25 cellular contexts compared by ENCODE assay signal in genomic region chr7:27953777-27954176, GRCh38.
A peak's percentile ranks its signal among the peaks of the same experiment; 100 is the strongest.
DNase-seq lines count a peak whose midpoint lies in the region; ATAC-seq and TF ChIP-seq lines count a peak whose summit lies in the region.
"Had no signal": no experiment of that assay in that cellular context is flagged by ENCODE, and none has a peak within 500 bp of the region (broad histone marks: within the 10 kb centered on the region; RNA-seq: fewer than 3 reads in every experiment).

No MANE protein-coding gene starts in this region.

- no peak for ATAC-seq in natural killer cell
- no peak for ATAC-seq in natural killer cell treated with Interleukin-12 subunit alpha and Interleukin-12 subunit beta and Interleukin-15 and Interleukin-18, amount 100 ng/mL, for 72 hours
- no peak for ATAC-seq in T-cell (replicated peaks in 1 of 4)
- ATAC-seq in HG03439 (IDR thresholded peaks at IDR 0.05; ENCODE audit: unreplicated experiment): no peak
- ATAC-seq in GM21528 (IDR thresholded peaks at IDR 0.05; ENCODE audit: low FRiP score, unreplicated experiment): no peak
- ATAC-seq: A549, HepG2 had no signal

- intact Hi-C loops in natural killer cell (cut with micrococcal nuclease): no loop called here

- WGBS in smooth muscle cell (ENCODE audit: low lambda C conversion rate): 14% methylated on average over 1 of the region's 1 CpG

- no peak for TF ChIP-seq CTCF in natural killer cell (IDR thresholded peaks at IDR 0.05)
- no peak for TF ChIP-seq CTCF in fibroblast of mammary gland (conservative IDR thresholded peaks at IDR 0.05; ENCODE audit: control insufficient read depth, insufficient read depth, low read depth, low read length)
- TF ChIP-seq CTCF in smooth muscle cell (IDR thresholded peaks at IDR 0.05; ENCODE audit: borderline replicate concordance, insufficient read depth, poor library complexity, severe bottlenecking): no peak

- H3K9ac ChIP-seq in smooth muscle cell (ENCODE audit: low read depth): no peak overlapping the region

- no peak overlapping the region for H3K4me3 Mint-ChIP-seq in natural killer cell
- no peak overlapping the region for H3K4me3 Mint-ChIP-seq in natural killer cell treated with Interleukin-12 subunit alpha and Interleukin-12 subunit beta and Interleukin-15 and Interleukin-18, amount 100 ng/mL, for 72 hours
- peak overlapping the region in 1 of 3 donors; percentile 31 for H3K4me3 Mint-ChIP-seq in T-cell
- H3K4me3 Mint-ChIP-seq: B cell, CD14-positive monocyte, HFFc6 had no signal

- H3K36me3 ChIP-seq in smooth muscle cell (ENCODE audit: low read depth): no peaks in the 10 kb centered on the region
- H3K36me3 ChIP-seq: Peyer's patch, SJCRH30 had no signal

- peaks cover 82 to 84% of the 10 kb centered on the region in 2 donors for H3K4me1 Mint-ChIP-seq in natural killer cell
- H3K4me1 Mint-ChIP-seq in natural killer cell treated with Interleukin-12 subunit alpha and Interleukin-12 subunit beta and Interleukin-15 and Interleukin-18, amount 100 ng/mL, for 72 hours (ENCODE audit: low read depth in 2 of 2): peaks cover 42 to 51% of the 10 kb centered on the region in 2 donors
- H3K4me1 Mint-ChIP-seq in T-cell: peaks cover 42 to 51% (median 45%) of the 10 kb centered on the region in 3 donors
- H3K4me1 Mint-ChIP-seq: CD14-positive monocyte had no signal

- POLR2A ChIA-PET in T-cell (lab: Charles Lee): no interaction called here

- no peaks in the 10 kb centered on the region for H3K4me1 ChIP-seq in smooth muscle cell (ENCODE audit: low read depth)
- H3K4me1 ChIP-seq: A549, Peyer's patch had no signal

- CTCF ChIA-PET in T-cell (lab: Charles Lee): interaction anchor here (0.5 to 1.2 kb wide), 5 partner anchors 12 to 758 kb away, joined by 3 to 6 read pairs (median 4); no protein-coding TSS in a partner anchor

- peak overlapping the region; percentile 38 to 63 for H3K27ac Mint-ChIP-seq in natural killer cell
- peak overlapping the region in 1 of 2 donors; percentile 19 for H3K27ac Mint-ChIP-seq in natural killer cell treated with Interleukin-12 subunit alpha and Interleukin-12 subunit beta and Interleukin-15 and Interleukin-18, amount 100 ng/mL, for 72 hours
- H3K27ac Mint-ChIP-seq in T-cell: peak overlapping the region; percentile 95 to 97
- H3K27ac Mint-ChIP-seq: B cell, CD14-positive monocyte, HFFc6 had no signal

- H3K27me3 Mint-ChIP-seq in natural killer cell (ENCODE audit: low read depth in 2 of 2): no peaks in the 10 kb centered on the region
- H3K27me3 Mint-ChIP-seq in natural killer cell treated with Interleukin-12 subunit alpha and Interleukin-12 subunit beta and Interleukin-15 and Interleukin-18, amount 100 ng/mL, for 72 hours: no peaks in the 10 kb centered on the region
- H3K27me3 Mint-ChIP-seq in T-cell: no peaks in the 10 kb centered on the region
- H3K27me3 Mint-ChIP-seq: B cell had no signal

- H3K27ac ChIP-seq in smooth muscle cell (ENCODE audit: low read depth): peak overlapping the region; percentile 80
- H3K27ac ChIP-seq: A549, HL-60, Peyer's patch, SJCRH30 had no signal

- H3K27me3 ChIP-seq in smooth muscle cell (ENCODE audit: low read depth): no peaks in the 10 kb centered on the region
- H3K27me3 ChIP-seq: Peyer's patch, SJCRH30 had no signal

- H3K9me3 Mint-ChIP-seq in natural killer cell (no peaks in the 10 kb centered on the region), T-cell (no peaks in the 10 kb centered on the region)
- no peaks in the 10 kb centered on the region for H3K9me3 Mint-ChIP-seq in natural killer cell treated with Interleukin-12 subunit alpha and Interleukin-12 subunit beta and Interleukin-15 and Interleukin-18, amount 100 ng/mL, for 72 hours
- H3K9me3 Mint-ChIP-seq: CD14-positive monocyte, HFFc6 had no signal

- no peak overlapping the region for H2AFZ ChIP-seq in smooth muscle cell (ENCODE audit: low read depth)

- no peak for DNase-seq in natural killer cell
- DNase-seq in natural killer cell treated with Interleukin-12 subunit alpha and Interleukin-12 subunit beta and Interleukin-15 and Interleukin-18, amount 100 ng/mL, for 72 hours (ENCODE audit: low spot score): no peak
- no peak for DNase-seq in T-cell
- peak; percentile 19 for DNase-seq in fibroblast of mammary gland (ENCODE audit: low read depth)
- no peak for DNase-seq in smooth muscle cell (lab: John Stamatoyannopoulos, UW; ENCODE audit: unreplicated experiment)
- no peak for DNase-seq in stimulated activated naive CD4-positive, alpha-beta T cell treated with Interleukin-2 at 50 U/mL for 16 hours (lab: John Stamatoyannopoulos, UW)
- DNase-seq: COR-L47; H7; HFFc6; KBM-7; NCI-H1105; NCI-H146; NCI-H2029 treated with DMSO at 0.1 percent for 48 hours; NCI-H524; NCI-H774; NK-92 treated with Interleukin-12 subunit alpha and Interleukin-12 subunit beta, amount 100 ng/mL, for 24 hours; Peyer's patch had no signal

- H3K4me3 ChIP-seq in fibroblast of mammary gland (ENCODE audit: control insufficient read depth, low read depth, low read length): no peak overlapping the region
- H3K4me3 ChIP-seq in smooth muscle cell: no peak overlapping the region
- H3K4me3 ChIP-seq: A549, Peyer's patch, SJCRH30 had no signal

- peaks cover 4% of the 10 kb centered on the region for H4K20me1 ChIP-seq in smooth muscle cell (ENCODE audit: low read depth)

- peaks cover 3% of the 10 kb centered on the region for H3K79me2 ChIP-seq in smooth muscle cell (ENCODE audit: low read depth)

- H3K36me3 Mint-ChIP-seq in natural killer cell (no peaks in the 10 kb centered on the region), T-cell (peaks cover 12% of the 10 kb centered on the region)
- no peaks in the 10 kb centered on the region for H3K36me3 Mint-ChIP-seq in natural killer cell treated with Interleukin-12 subunit alpha and Interleukin-12 subunit beta and Interleukin-15 and Interleukin-18, amount 100 ng/mL, for 72 hours

- no peaks in the 10 kb centered on the region for H3K9me3 ChIP-seq in smooth muscle cell (replicated peaks; ENCODE audit: low read depth)
- H3K9me3 ChIP-seq: A549, Peyer's patch, SJCRH30 had no signal

- H3K4me2 ChIP-seq in smooth muscle cell: peak overlapping the region; percentile 6
- H3K4me2 ChIP-seq: A549 had no signal

- peaks cover 24% of the 10 kb centered on the region for H3F3A ChIP-seq in smooth muscle cell (ENCODE audit: low read depth)
